16 cellular contexts compared by ENCODE assay signal in the genomic region with DNA sequence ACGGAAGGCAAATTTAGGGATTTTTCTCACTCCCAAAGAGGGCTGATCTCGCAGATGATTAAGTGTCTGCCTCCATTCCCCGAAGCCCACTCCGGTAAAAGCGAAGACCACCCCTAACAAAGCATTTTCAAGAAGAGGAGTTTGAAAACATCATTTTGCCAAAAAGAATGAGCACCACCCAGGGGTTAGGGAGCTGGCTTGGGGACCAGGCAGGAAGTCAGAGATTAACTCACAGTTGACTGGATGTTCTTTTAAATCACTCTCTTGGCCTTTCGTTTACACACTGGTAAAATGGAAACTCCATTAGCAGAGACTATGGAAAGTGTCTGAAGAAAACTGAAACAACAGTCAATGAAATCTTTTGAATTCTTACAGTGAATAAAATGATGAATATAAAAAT.
"Had no signal": no experiment of that assay in that cellular context is flagged by ENCODE, and none has a peak within 500 bp of the region (broad histone marks: within the 10 kb centered on the region; RNA-seq: fewer than 3 reads in every experiment).

No MANE protein-coding gene starts in this region.

- H3K4me3 Mint-ChIP-seq: activated CD4-positive, alpha-beta T cell treated with anti-CD3 and anti-CD28 coated beads, Interleukin-2, amount 10 ng/mL, durations not matched to agents 24 days and 14 days; activated naive CD4-positive, alpha-beta T cell treated with anti-CD3 and anti-CD28 coated beads for 36 hours; activated T-helper 17 cell treated with anti-CD3 and anti-CD28 coated beads, Interleukin-2, amount 50 U/mL, for 72 hours; central memory CD8-positive, alpha-beta T cell; endodermal cell; stimulated activated memory B cell treated with anti-CD40 and anti-IgM and Interleukin-4, amounts not matched to agents 10 μg/mL and 1 μg/mL and 100 μg/mL, for 72 hours had no signal

- H3K27ac ChIP-seq: body of pancreas, left ventricle myocardium inferior, neutrophil, tibial nerve had no signal

- H3K4me1 Mint-ChIP-seq: activated CD4-positive, alpha-beta T cell treated with anti-CD3 and anti-CD28 coated beads, Interleukin-2, amount 10 ng/mL, durations not matched to agents 24 days and 14 days; central memory CD8-positive, alpha-beta T cell; stimulated activated memory B cell treated with anti-CD40 and anti-IgM and Interleukin-4, amounts not matched to agents 10 μg/mL and 1 μg/mL and 100 μg/mL, for 72 hours had no signal

- H3K27me3 ChIP-seq: body of pancreas had no signal

- H3K9me3 ChIP-seq: body of pancreas, left ventricle myocardium inferior, neutrophil, tibial nerve had no signal

- H3K9me3 Mint-ChIP-seq: activated CD4-positive, alpha-beta T cell treated with anti-CD3 and anti-CD28 coated beads, Interleukin-2, amount 10 ng/mL, durations not matched to agents 24 days and 14 days; activated naive CD4-positive, alpha-beta T cell treated with anti-CD3 and anti-CD28 coated beads for 36 hours; activated T-helper 17 cell treated with anti-CD3 and anti-CD28 coated beads, Interleukin-2, amount 50 U/mL, for 72 hours; central memory CD8-positive, alpha-beta T cell; endodermal cell; stimulated activated memory B cell treated with anti-CD40 and anti-IgM and Interleukin-4, amounts not matched to agents 10 μg/mL and 1 μg/mL and 100 μg/mL, for 72 hours had no signal

- DNase-seq: activated CD4-positive, alpha-beta T cell treated with anti-CD3 and anti-CD28 coated beads, Interleukin-2, amount 10 ng/mL, durations not matched to agents 24 days and 14 days; activated naive CD4-positive, alpha-beta T cell treated with anti-CD3 and anti-CD28 coated beads for 36 hours; activated T-cell treated with anti-CD3 and anti-CD28 coated beads for 4 hours; body of pancreas; endodermal cell; kidney; left ventricle myocardium inferior; posterior cingulate gyrus; right cardiac atrium; stimulated activated CD4-positive, alpha-beta T cell treated with anti-CD3 and anti-CD28 coated beads, Interleukin-1b, Interleukin-23, amount 100 ng/mL, for 48 hours; T1000 had no signal

- H3K36me3 ChIP-seq: left ventricle myocardium inferior, neutrophil, tibial nerve had no signal

- H3K27ac Mint-ChIP-seq: activated CD4-positive, alpha-beta T cell treated with anti-CD3 and anti-CD28 coated beads, Interleukin-2, amount 10 ng/mL, durations not matched to agents 24 days and 14 days; activated naive CD4-positive, alpha-beta T cell treated with anti-CD3 and anti-CD28 coated beads for 36 hours; activated T-helper 17 cell treated with anti-CD3 and anti-CD28 coated beads, Interleukin-2, amount 50 U/mL, for 72 hours; endodermal cell; stimulated activated memory B cell treated with anti-CD40 and anti-IgM and Interleukin-4, amounts not matched to agents 10 μg/mL and 1 μg/mL and 100 μg/mL, for 72 hours had no signal

- H3K36me3 Mint-ChIP-seq: stimulated activated memory B cell treated with anti-CD40 and anti-IgM and Interleukin-4, amounts not matched to agents 10 μg/mL and 1 μg/mL and 100 μg/mL, for 72 hours had no signal

- H3K4me3 ChIP-seq: body of pancreas, left ventricle myocardium inferior, tibial nerve had no signal

- H3K4me1 ChIP-seq: body of pancreas, left ventricle myocardium inferior, tibial nerve had no signal
